ENCODE assay signal across 17 cellular contexts in genomic region chr4:25427871-25428270, GRCh38. TPM values are rescaled to one million over a fixed set of nuclear protein-coding genes. Genes with fewer than 3 reads are reported as not detected.
DNase-seq lines count a peak whose midpoint lies in the region; ATAC-seq, FAIRE-seq and TF ChIP-seq lines count a peak whose summit lies in the region.
"Had no signal": no experiment of that assay in that cellular context is flagged by ENCODE, and none has a peak within 500 bp of the region (broad histone marks: within the 10 kb centered on the region; RNA-seq: fewer than 3 reads in every experiment).

No MANE protein-coding gene starts in this region.

- no peak for ATAC-seq in stimulated activated naive CD8-positive, alpha-beta T cell treated with anti-CD3 and anti-CD28 coated beads, Interleukin-15, amount 100 ng/mL, for 72 hours
- ATAC-seq in naive thymus-derived CD4-positive, alpha-beta T cell = no peak

- H2BK20ac ChIP-seq in H1 (ENCODE audit: low read length) = no peak overlapping the region

- no peak overlapping the region for H3K4me3 Mint-ChIP-seq in neural progenitor cell
- no peak overlapping the region for H3K4me3 Mint-ChIP-seq in stimulated activated naive CD8-positive, alpha-beta T cell treated with anti-CD3 and anti-CD28 coated beads, Interleukin-15, amount 100 ng/mL, for 72 hours
- no peak overlapping the region for H3K4me3 Mint-ChIP-seq in naive thymus-derived CD4-positive, alpha-beta T cell
- H3K4me3 Mint-ChIP-seq: CD4-positive, CD25-positive, alpha-beta regulatory T cell; HFFc6 had no signal

- no peak for DNase-seq in NB4 (ENCODE audit: low read depth)
- no peak for DNase-seq in H1 (ENCODE audit: low read depth in 1 of 2, low spot score in 2 of 2)
- no peak for DNase-seq in neural progenitor cell (ENCODE audit: low spot score)
- DNase-seq in MV-4-11 (lab: John Stamatoyannopoulos, UW) = no peak
- no peak for DNase-seq in stimulated activated naive CD8-positive, alpha-beta T cell treated with anti-CD3 and anti-CD28 coated beads, Interleukin-15, amount 100 ng/mL, for 72 hours
- no peak for DNase-seq in naive thymus-derived CD4-positive, alpha-beta T cell
- DNase-seq: 8988T; CD4-positive, CD25-positive, alpha-beta regulatory T cell; DMS53; GF-D8; HCEC 1CT; HFFc6; IMR-90; KG1 had no signal

- peak overlapping the region; percentile 66 for H4K8ac ChIP-seq in H1 (ENCODE audit: extremely low read depth, insufficient read depth, low read length)

- no peak overlapping the region for H3K4ac ChIP-seq in H1 (replicated peaks; ENCODE audit: insufficient read length, low read depth, low read length)

- H2AFZ ChIP-seq in H1 (ENCODE audit: low read length) (no peak overlapping the region), neural progenitor cell (replicated peaks) (no peak overlapping the region)

- no peak for TF ChIP-seq POLR2A in NB4 (IDR thresholded peaks at IDR 0.05; ENCODE audit: extremely low read depth, insufficient read length)
- TF ChIP-seq POLR2A in H1 (IDR thresholded peaks at IDR 0.05; ENCODE audit: control extremely low read depth in 1 of 2, low read depth in 2 of 2, low read length in 2 of 2) = no peak

- TF ChIP-seq RAD21 in H1 (IDR thresholded peaks at IDR 0.05 in 1 of 2, conservative IDR thresholded peaks at IDR 0.05 in 1 of 2; ENCODE audit: low read depth in 2 of 2, low read length in 2 of 2) = peak; percentile 18 to 37

- H3F3A ChIP-seq in neural progenitor cell (ENCODE audit: low read depth) = no peaks in the 10 kb centered on the region

- H2BK12ac ChIP-seq in H1 (ENCODE audit: low read depth, low read length) = no peak overlapping the region

- H3K27ac ChIP-seq in H1 (ENCODE audit: low read depth, low read length) = no peak overlapping the region
- no peak overlapping the region for H3K27ac ChIP-seq in neural progenitor cell
- H3K27ac ChIP-seq in naive thymus-derived CD4-positive, alpha-beta T cell (ENCODE audit: low read depth, low read length) = no peak overlapping the region
- H3K27ac ChIP-seq: BLaER1 treated with 17β-estradiol and CSF1 and Interleukin-3, amounts not matched to agents 10 nM and 100 nM; HL-60 had no signal

- no peaks in the 10 kb centered on the region for H3K9me3 ChIP-seq in H1 (ENCODE audit: insufficient read depth in 2 of 2, low read depth in 1 of 2, low read length in 1 of 2)
- no peaks in the 10 kb centered on the region for H3K9me3 ChIP-seq in neural progenitor cell (ENCODE audit: low read depth)
- H3K9me3 ChIP-seq in naive thymus-derived CD4-positive, alpha-beta T cell (ENCODE audit: control insufficient read depth in 2 of 3, low read length in 3 of 3) = no peaks in the 10 kb centered on the region

- H3K4me2 ChIP-seq in H1 (ENCODE audit: insufficient read depth in 1 of 2, low read depth in 2 of 2, low read length in 2 of 2) (no peak overlapping the region), neural progenitor cell (no peak overlapping the region)
- H3K4me2 ChIP-seq: BLaER1 treated with 17β-estradiol and CSF1 and Interleukin-3, amounts not matched to agents 10 nM and 100 nM had no signal

- H4K20me1 ChIP-seq in H1 (replicated peaks in 1 of 2; ENCODE audit: control insufficient read depth in 1 of 2, insufficient read depth in 2 of 2, low read length in 2 of 2) (no peaks in the 10 kb centered on the region), neural progenitor cell (ENCODE audit: low read depth) (no peaks in the 10 kb centered on the region)
- H4K20me1 ChIP-seq: BLaER1 treated with 17β-estradiol and CSF1 and Interleukin-3, amounts not matched to agents 10 nM and 100 nM had no signal

- H3K9me3 Mint-ChIP-seq in neural progenitor cell = no peaks in the 10 kb centered on the region
- H3K9me3 Mint-ChIP-seq in stimulated activated naive CD8-positive, alpha-beta T cell treated with anti-CD3 and anti-CD28 coated beads, Interleukin-15, amount 100 ng/mL, for 72 hours = peaks cover 6 to 10% of the 10 kb centered on the region in 2 donors
- H3K9me3 Mint-ChIP-seq in naive thymus-derived CD4-positive, alpha-beta T cell = peaks cover 0 to 5% (median 0%) of the 10 kb centered on the region in 11 donors
- H3K9me3 Mint-ChIP-seq: HFFc6 had no signal

- H3K4me1 Mint-ChIP-seq in neural progenitor cell = no peaks in the 10 kb centered on the region
- H3K4me1 Mint-ChIP-seq in stimulated activated naive CD8-positive, alpha-beta T cell treated with anti-CD3 and anti-CD28 coated beads, Interleukin-15, amount 100 ng/mL, for 72 hours = no peaks in the 10 kb centered on the region
- no peaks in the 10 kb centered on the region for H3K4me1 Mint-ChIP-seq in naive thymus-derived CD4-positive, alpha-beta T cell

- no peak overlapping the region for H3K14ac ChIP-seq in H1 (ENCODE audit: insufficient read length)

- no peak overlapping the region for H3K18ac ChIP-seq in H1 (ENCODE audit: extremely low read depth, low read length)

- no peaks in the 10 kb centered on the region for H3K79me2 ChIP-seq in H1 (ENCODE audit: control insufficient read depth in 1 of 2, insufficient read depth in 2 of 2, low read length in 2 of 2)
- no peaks in the 10 kb centered on the region for H3K79me2 ChIP-seq in neural progenitor cell (ENCODE audit: low read depth)

- TF ChIP-seq CTCF in GM12872 (IDR thresholded peaks at IDR 0.05; ENCODE audit: insufficient read depth, low read depth, low read length) (0 out of 3 replicates have a peak, but pooled peaks have one; percentile 6), NB4 (IDR thresholded peaks at IDR 0.05; ENCODE audit: low read depth, low read length) (peak; percentile 2), H1 (IDR thresholded peaks at IDR 0.05; ENCODE audit: control extremely low read depth in 1 of 3, insufficient read depth in 1 of 3, low read depth in 1 of 3, low read length in 3 of 3) (peak; percentile 6 to 28 (median 17); a peak in 3 of 4 replicates), neural progenitor cell (IDR thresholded peaks at IDR 0.05) (peak; percentile 21)

- no peak for FAIRE-seq in H1 (lab: Jason Lieb, UNC)

- POLR2A ChIA-PET in H1 (lab: Charles Lee; ENCODE audit: partially characterized antibody) = no interaction called here
- POLR2A ChIA-PET in naive thymus-derived CD4-positive, alpha-beta T cell (lab: Charles Lee) = no interaction called here

- H3K36me3 Mint-ChIP-seq in neural progenitor cell = no peaks in the 10 kb centered on the region
- H3K36me3 Mint-ChIP-seq in naive thymus-derived CD4-positive, alpha-beta T cell = peaks cover 0 to 14% (median 5%) of the 10 kb centered on the region in 5 donors

- no peak overlapping the region for H2AK5ac ChIP-seq in H1 (ENCODE audit: low read depth, low read length)

- no peak overlapping the region for H3K23ac ChIP-seq in H1 (ENCODE audit: insufficient read length)

- H3K27me3 ChIP-seq in H1 (replicated peaks in 1 of 4; ENCODE audit: control insufficient read depth in 3 of 4, extremely low read depth in 1 of 4, insufficient read depth in 3 of 4, low read length in 3 of 4) = no peaks in the 10 kb centered on the region
- no peaks in the 10 kb centered on the region for H3K27me3 ChIP-seq in neural progenitor cell
- H3K27me3 ChIP-seq in naive thymus-derived CD4-positive, alpha-beta T cell (ENCODE audit: control insufficient read depth in 2 of 2, insufficient read depth in 2 of 2, low read length in 2 of 2) = no peaks in the 10 kb centered on the region
- H3K27me3 ChIP-seq: BLaER1 treated with 17β-estradiol and CSF1 and Interleukin-3, amounts not matched to agents 10 nM and 100 nM had no signal

- H3K4me3 ChIP-seq in NB4 (ENCODE audit: low read depth, low read length) = no peak overlapping the region
- no peak overlapping the region for H3K4me3 ChIP-seq in H1 (ENCODE audit: extremely low read depth in 1 of 4, insufficient read depth in 2 of 4, low read depth in 3 of 4, low read length in 4 of 4)
- H3K4me3 ChIP-seq in neural progenitor cell = no peak overlapping the region
- H3K4me3 ChIP-seq in naive thymus-derived CD4-positive, alpha-beta T cell (ENCODE audit: low read length) = no peak overlapping the region
- H3K4me3 ChIP-seq: BLaER1 treated with 17β-estradiol and CSF1 and Interleukin-3, amounts not matched to agents 10 nM and 100 nM had no signal

- no peak for TF ChIP-seq EP300 in H1 (IDR thresholded peaks at IDR 0.05; ENCODE audit: borderline replicate concordance in 1 of 2, low read depth in 2 of 2, low read length in 2 of 2)

- no peak overlapping the region for H4K5ac ChIP-seq in H1 (ENCODE audit: insufficient read length, low read depth, low read length)

- no peak overlapping the region for H3K56ac ChIP-seq in H1 (replicated peaks; ENCODE audit: insufficient read length, low read depth, low read length)

- H3K9ac ChIP-seq in H1 (replicated peaks in 1 of 4; ENCODE audit: extremely low read depth in 1 of 4, low read depth in 3 of 4, low read length in 3 of 4) (no peak overlapping the region), neural progenitor cell (no peak overlapping the region)
- H3K9ac ChIP-seq: BLaER1 treated with 17β-estradiol and CSF1 and Interleukin-3, amounts not matched to agents 10 nM and 100 nM had no signal

- H3K36me3 ChIP-seq in H1 (ENCODE audit: control insufficient read depth in 2 of 4, insufficient read depth in 4 of 4, low read length in 3 of 4) = no peaks in the 10 kb centered on the region
- no peaks in the 10 kb centered on the region for H3K36me3 ChIP-seq in neural progenitor cell
- H3K36me3 ChIP-seq in naive thymus-derived CD4-positive, alpha-beta T cell (ENCODE audit: control insufficient read depth in 2 of 3, insufficient read depth in 3 of 3, low read length in 3 of 3) = no peaks in the 10 kb centered on the region

- H3K4me1 ChIP-seq in H1 (replicated peaks in 1 of 4; ENCODE audit: control insufficient read depth in 3 of 4, insufficient read depth in 4 of 4, low read length in 3 of 4) (no peaks in the 10 kb centered on the region), neural progenitor cell (no peaks in the 10 kb centered on the region)
- H3K4me1 ChIP-seq in naive thymus-derived CD4-positive, alpha-beta T cell (ENCODE audit: control insufficient read depth in 2 of 2, insufficient read depth in 2 of 2, low read length in 2 of 2) = no peaks in the 10 kb centered on the region

- H2BK5ac ChIP-seq in H1 (ENCODE audit: low read depth, low read length) = no peak overlapping the region

- intact Hi-C loops in naive thymus-derived CD4-positive, alpha-beta T cell (cut with micrococcal nuclease) = no loop called here

- H4K91ac ChIP-seq in H1 (replicated peaks; ENCODE audit: insufficient read length, low read length) = no peak overlapping the region

- H3K27ac Mint-ChIP-seq in neural progenitor cell = no peak overlapping the region
- H3K27ac Mint-ChIP-seq in stimulated activated naive CD8-positive, alpha-beta T cell treated with anti-CD3 and anti-CD28 coated beads, Interleukin-15, amount 100 ng/mL, for 72 hours = no peak overlapping the region
- H3K27ac Mint-ChIP-seq in naive thymus-derived CD4-positive, alpha-beta T cell = no peak overlapping the region
- H3K27ac Mint-ChIP-seq: CD4-positive, CD25-positive, alpha-beta regulatory T cell; HFFc6 had no signal

- CTCF ChIA-PET in H1 (lab: Charles Lee; ENCODE audit: partially characterized antibody) = interaction anchor here (0.7 to 1.7 kb wide), 6 partner anchors 8 to 340 kb away, joined by 3 to 5 read pairs (median 4); no protein-coding TSS in a partner anchor
- CTCF ChIA-PET in naive thymus-derived CD4-positive, alpha-beta T cell (lab: Charles Lee) = no interaction called here

- H2BK15ac ChIP-seq in H1 (ENCODE audit: low read length) = no peak overlapping the region

- no peaks in the 10 kb centered on the region for H3K23me2 ChIP-seq in H1 (ENCODE audit: low read depth, low read length)

- H3K27me3 Mint-ChIP-seq in neural progenitor cell (ENCODE audit: insufficient read depth, low read depth) = peaks cover 8% of the 10 kb centered on the region
- H3K27me3 Mint-ChIP-seq in stimulated activated naive CD8-positive, alpha-beta T cell treated with anti-CD3 and anti-CD28 coated beads, Interleukin-15, amount 100 ng/mL, for 72 hours = no peaks in the 10 kb centered on the region
- no peaks in the 10 kb centered on the region for H3K27me3 Mint-ChIP-seq in naive thymus-derived CD4-positive, alpha-beta T cell
- H3K27me3 Mint-ChIP-seq: CD4-positive, CD25-positive, alpha-beta regulatory T cell had no signal

- no peak overlapping the region for H2BK120ac ChIP-seq in H1 (replicated peaks; ENCODE audit: low read depth, low read length)

- H3K79me1 ChIP-seq in H1 (ENCODE audit: low read depth, low read length) = no peaks in the 10 kb centered on the region

- WGBS in H1 (ENCODE audit: extremely low coverage in 1 of 2, insufficient coverage in 1 of 2, insufficient read length in 1 of 2, insufficient replicate concordance in 2 of 2, low coverage in 1 of 2, low lambda C conversion rate in 2 of 2, missing lambda C conversion rate in 1 of 2), 2 experiments = 87% methylated on average over 5 of the region's 5 CpGs; no CpG with 5 or more reads in 1 of the 2 experiments

RNA-seq across cellular contexts. Expression of gene ANAPC4, which starts 50.8 kb away (rescaled TPM):
- 31.6 and 33.0 TPM in 2 replicates for total RNA-seq in H1 (2021; fragmentation: NEBNext Ultra II Directional; extraction: Animal tissue kit (Norgen Biotek cat#: 25700))
- polyA plus RNA-seq in H1 (2011; rRNA removed) = 4.4 and 8.7 TPM in 2 replicates
- polyA plus RNA-seq in H1 (2011; cell fraction: cytosol; rRNA removed) = 14.1 TPM
- polyA plus RNA-seq in H1 (2011; cell fraction: nucleus; rRNA removed) = 13.8 TPM
- polyA plus RNA-seq in H1 (2012, experiment 1 of 2) = 17.6 to 29.1 TPM (median 21.4 TPM) in 4 replicates
- 1.6 TPM for polyA plus RNA-seq in H1 (2012, experiment 2 of 2)
- 22.7 TPM for polyA plus RNA-seq in H1 (2013, experiment 1 of 2)
- 21.8 TPM for polyA plus RNA-seq in H1 (2013, experiment 2 of 2)
- 10.8 and 21.6 TPM in 2 replicates for polyA minus RNA-seq in H1 (2011; rRNA and poly(A)+ RNA removed)
- polyA minus RNA-seq in H1 (2011; cell fraction: cytosol; rRNA and poly(A)+ RNA removed) = 10.5 TPM
- polyA minus RNA-seq in H1 (2011; cell fraction: nucleus; rRNA and poly(A)+ RNA removed) = 33.4 TPM
- 40.1 and 55.1 TPM in 2 replicates for total RNA-seq in neural progenitor cell (ENCODE audit: low replicate concordance)
- total RNA-seq in naive thymus-derived CD4-positive, alpha-beta T cell = 10 to 100 TPM; 40.6 to 55.3 (median 50.4) TPM
- polyA plus RNA-seq in naive thymus-derived CD4-positive, alpha-beta T cell = 10 to 100 TPM; 19.0 to 21.2 TPM
